Comparison of ENCODE assay signal across 8 cellular contexts in genomic region chr16:31072540-31073072, GRCh38. TPM values are rescaled to one million over a fixed set of nuclear protein-coding genes. Genes with fewer than 3 reads are reported as not detected.
DNase-seq lines count a peak whose midpoint lies in the region; ATAC-seq and TF ChIP-seq lines count a peak whose summit lies in the region.

No MANE protein-coding gene starts in this region.

- peak overlapping the region; percentile 81 to 86 for H3K4me3 ChIP-seq in CD4-positive, alpha-beta memory T cell (ENCODE audit: low read length in 2 of 2)
- peak overlapping the region; percentile 87 to 99 for H3K4me3 ChIP-seq in HCT116 (replicated peaks in 1 of 2; ENCODE audit: low read depth in 1 of 2, low read length in 2 of 2)
- H3K4me3 ChIP-seq in SJCRH30 = peak overlapping the region; percentile 94
- H3K4me3 ChIP-seq in ectodermal cell (ENCODE audit: insufficient read depth, low read depth, low read length) = peak overlapping the region; percentile 99
- peak overlapping the region; percentile 67 to 73 for H3K4me3 ChIP-seq in uterus

- H3K36me3 ChIP-seq in CD4-positive, alpha-beta memory T cell (ENCODE audit: insufficient read depth, low read length) = peaks cover 17% of the 10 kb centered on the region
- H3K36me3 ChIP-seq in HCT116 (ENCODE audit: control insufficient read depth in 1 of 2, insufficient read depth in 2 of 2, low read length in 2 of 2) (peaks cover 9 to 16% of the 10 kb centered on the region in 2 experiments; a peak in 2 of 4 replicates), SJCRH30 (peaks cover 12% of the 10 kb centered on the region), ectodermal cell (ENCODE audit: control insufficient read depth, insufficient read depth, low read length) (peaks cover 18% of the 10 kb centered on the region), uterus (no peaks in the 10 kb centered on the region)

- peak overlapping the region; percentile 97 for H3K4me2 ChIP-seq in HCT116 (ENCODE audit: low read length)

- H3K79me2 ChIP-seq in HCT116 (ENCODE audit: insufficient read depth, low read length) = peaks cover 79% of the 10 kb centered on the region

- CTCF ChIA-PET in CD4-positive, alpha-beta memory T cell (lab: Charles Lee; ENCODE audit: partially characterized antibody) = interaction anchor here (0.9 to 1.9 kb wide), 2 partner anchors 70 to 137 kb away, joined by 3 to 10 read pairs; no protein-coding TSS in a partner anchor
- CTCF ChIA-PET in HCT116 (lab: Charles Lee) = interaction anchor here (0.9 to 1.0 kb wide), 2 partner anchors 70 to 119 kb away, joined by 3 read pairs; no protein-coding TSS in a partner anchor

- H3K9me3 ChIP-seq in CD4-positive, alpha-beta memory T cell (ENCODE audit: control insufficient read depth in 1 of 2, low read length in 2 of 2) = no peaks in the 10 kb centered on the region
- H3K9me3 ChIP-seq in HCT116 (ENCODE audit: control insufficient read depth in 1 of 2, insufficient read depth in 1 of 2, low read depth in 1 of 2, low read length in 2 of 2) (no peaks in the 10 kb centered on the region), SJCRH30 (replicated peaks) (no peaks in the 10 kb centered on the region), ectodermal cell (ENCODE audit: control insufficient read depth, low read length) (no peaks in the 10 kb centered on the region), uterus (no peaks in the 10 kb centered on the region)

- BruUV-seq in HCT116 (replicated peaks; lab: Mats Ljungman, UMichigan) = no TSS peak

- H3K4me3 Mint-ChIP-seq in CD4-positive, alpha-beta memory T cell = peak overlapping the region; percentile 92 to 99 (median 97)

- H3K4me1 ChIP-seq in CD4-positive, alpha-beta memory T cell (ENCODE audit: insufficient read depth, low read length) = peaks cover 27% of the 10 kb centered on the region
- H3K4me1 ChIP-seq in HCT116 (ENCODE audit: control insufficient read depth in 1 of 2, insufficient read depth in 2 of 2, low read length in 2 of 2) (peaks cover 8 to 18% of the 10 kb centered on the region in 2 experiments; a peak in 3 of 4 replicates), SJCRH30 (peaks cover 7% of the 10 kb centered on the region), ectodermal cell (ENCODE audit: control insufficient read depth, insufficient read depth, low read length) (peaks cover 14% of the 10 kb centered on the region), uterus (peaks cover 0 to 10% of the 10 kb centered on the region in 2 donors)

- H3K9me3 Mint-ChIP-seq in CD4-positive, alpha-beta memory T cell = peaks cover 0 to 2% (median 0%) of the 10 kb centered on the region in 8 donors

- no peaks in the 10 kb centered on the region for H3K27me3 ChIP-seq in CD4-positive, alpha-beta memory T cell (ENCODE audit: insufficient read depth, low read length)
- H3K27me3 ChIP-seq in HCT116 (ENCODE audit: insufficient read depth, low read length) (no peaks in the 10 kb centered on the region), SJCRH30 (no peaks in the 10 kb centered on the region), ectodermal cell (ENCODE audit: control insufficient read depth, insufficient read depth, low read length, poor library complexity, severe bottlenecking) (no peaks in the 10 kb centered on the region), uterus (no peaks in the 10 kb centered on the region)

- POLR2A ChIA-PET in CD4-positive, alpha-beta memory T cell (lab: Charles Lee; ENCODE audit: partially characterized antibody) = interaction anchor here (1.0 to 4.2 kb wide), 16 partner anchors 8 to 796 kb away, joined by 3 to 74 read pairs (median 14); partner anchors contain the start of genes ARMC5, FUS, HSD3B7 and KAT8
- POLR2A ChIA-PET in HCT116 (lab: Charles Lee) = interaction anchor here (1.5 kb wide), 1 partner anchor 41 kb away, joined by 4 read pairs; no protein-coding TSS in a partner anchor

- no peak for TF ChIP-seq CTCF in HCT116 (IDR thresholded peaks at IDR 0.05 in 2 of 3, conservative IDR thresholded peaks at IDR 0.05 in 1 of 3; ENCODE audit: borderline replicate concordance in 1 of 3, insufficient read depth in 1 of 3, low read depth in 2 of 3, low read length in 2 of 3)
- no peak for TF ChIP-seq CTCF in uterus (IDR thresholded peaks at IDR 0.05)

- H2AFZ ChIP-seq in HCT116 (ENCODE audit: low read depth, low read length, poor library complexity, severe bottlenecking) = no peak overlapping the region

- RAD21 ChIA-PET in HCT116 (lab: Charles Lee; ENCODE audit: low non-redundant PET in 1 of 2, low total read pairs in 2 of 2, uncharacterized antibody in 2 of 2, unreplicated experiment in 2 of 2) = interaction anchor here in 1 of 2 experiments (0.8 kb wide), 1 partner anchor 90 kb away, joined by 3 read pairs; no protein-coding TSS in a partner anchor

- TF ChIP-seq POLR2A in HCT116 (IDR thresholded peaks at IDR 0.05; ENCODE audit: borderline replicate concordance, extremely low read depth, insufficient read depth, insufficient read length) (no peak), uterus (IDR thresholded peaks at IDR 0.05) (no peak)

- H3K27ac ChIP-seq in CD4-positive, alpha-beta memory T cell (ENCODE audit: low read depth, low read length) = peak overlapping the region; percentile 87
- peak overlapping the region; percentile 100 for H3K27ac ChIP-seq in HCT116 (ENCODE audit: low read depth, low read length)
- peak overlapping the region; percentile 98 for H3K27ac ChIP-seq in SJCRH30
- H3K27ac ChIP-seq in ectodermal cell (ENCODE audit: insufficient read depth, low read depth, low read length, poor library complexity, severe bottlenecking) = peak overlapping the region; percentile 94
- H3K27ac ChIP-seq in uterus = peak overlapping the region; percentile 92 to 93

- WGBS in ectodermal cell, 2 experiments = 1% methylated on average over 20 of the region's 20 CpGs

- H3K4me1 Mint-ChIP-seq in CD4-positive, alpha-beta memory T cell = peaks cover 24 to 55% (median 37%) of the 10 kb centered on the region in 4 donors

- H3K36me3 Mint-ChIP-seq in CD4-positive, alpha-beta memory T cell = peaks cover under 1 to 38% of the 10 kb centered on the region in 2 donors

- H3K27ac Mint-ChIP-seq in CD4-positive, alpha-beta memory T cell = peak overlapping the region; percentile 93 to 98 (median 95)

- H4K20me1 ChIP-seq in HCT116 (ENCODE audit: insufficient read depth) = no peaks in the 10 kb centered on the region

- peak overlapping the region; percentile 95 for H3K9ac ChIP-seq in HCT116 (ENCODE audit: low read length)

- DNase-seq in CD4-positive, alpha-beta memory T cell = peak in 3 of 5 donors; percentile 22 to 47 (median 22)
- DNase-seq in HCT116 (ENCODE audit: low read depth, low spot score) (no peak), SJCRH30 (peak; percentile 40 to 70), myocyte (ENCODE audit: low read depth) (peak; percentile 66), uterus (no peak), NCI-H1694 (lab: John Stamatoyannopoulos, UW) (no peak)

- peaks cover 0 to 2% of the 10 kb centered on the region in 2 donors for H3K27me3 Mint-ChIP-seq in CD4-positive, alpha-beta memory T cell

- H3K9me2 ChIP-seq in HCT116 (ENCODE audit: insufficient read depth) = no peaks in the 10 kb centered on the region

- ATAC-seq in HCT116 (no peak), HG03095 (IDR thresholded peaks at IDR 0.05; ENCODE audit: unreplicated experiment) (no peak)

- no peak for TF ChIP-seq RAD21 in HCT116 (IDR thresholded peaks at IDR 0.05; ENCODE audit: low read depth)

- intact Hi-C loops in CD4-positive, alpha-beta memory T cell (cut with micrococcal nuclease) = no loop called here
- intact Hi-C loops in HCT116 (cut with micrococcal nuclease) (loop anchor here (1.0 to 10.0 kb wide), 5 partner anchors 22 to 382 kb away; partner anchors contain the start of genes ARMC5, PRSS8, STX4 and VKORC1), uterus (cut with DNase I; ENCODE audit: low total_unique reads) (no loop called here)

RNA-seq across cellular contexts. Expression of gene ZNF668, which starts 1.4 kb away (rescaled TPM):
- 10 to 100 TPM; 11.7 to 13.6 TPM for total RNA-seq in CD4-positive, alpha-beta memory T cell
- 1 to 10 TPM; 3.0 to 6.8 TPM for polyA plus RNA-seq in CD4-positive, alpha-beta memory T cell
- total RNA-seq in HCT116 (2021; ENCODE audit: unreplicated experiment) (16.8 TPM), myocyte (45.4 and 65.3 TPM in 2 replicates), uterus (10 to 100 TPM in 1 of 4 donors, 1 to 10 TPM in 3; 4.4 to 20.6 (median 6.4) TPM)
- 9.2 and 11.5 TPM in 2 replicates for polyA plus RNA-seq in HCT116 (2012)
- 21.5 and 21.8 TPM in 2 replicates for total RNA-seq in SJCRH30 (2014; rRNA removed; shearing (Covaris generic))
- 13.7 TPM for polyA plus RNA-seq in ectodermal cell (2013, experiment 1 of 4)
- polyA plus RNA-seq in ectodermal cell (2013, experiment 2 of 4) = 14.2 TPM
- 11.2 TPM for polyA plus RNA-seq in ectodermal cell (2013, experiment 3 of 4)
- 10.7 TPM for polyA plus RNA-seq in ectodermal cell (2013, experiment 4 of 4)
- polyA plus RNA-seq in myocyte (2012) = 56.4 TPM

RNA-seq across cellular contexts. Expression of gene ZNF646, which starts 1.6 kb away (rescaled TPM):
- total RNA-seq in CD4-positive, alpha-beta memory T cell = 10 to 100 TPM; 46.9 to 47.0 TPM
- 1 to 10 TPM in 1 of 2 donors, under 1 TPM in 1; 0.77 to 8.9 TPM for polyA plus RNA-seq in CD4-positive, alpha-beta memory T cell
- total RNA-seq in HCT116 (2021; ENCODE audit: unreplicated experiment) (17.7 TPM), myocyte (17.6 and 29.6 TPM in 2 replicates), uterus (10 to 100 TPM in 3 of 4 donors, 1 to 10 TPM in 1; 3.3 to 17.3 (median 15.1) TPM)
- polyA plus RNA-seq in HCT116 (2012) = 10.3 and 11.0 TPM in 2 replicates
- total RNA-seq in SJCRH30 (2014; rRNA removed; shearing (Covaris generic)) = 20.3 and 26.4 TPM in 2 replicates
- 21.8 TPM for polyA plus RNA-seq in ectodermal cell (2013, experiment 1 of 4)
- 21.6 TPM for polyA plus RNA-seq in ectodermal cell (2013, experiment 2 of 4)
- polyA plus RNA-seq in ectodermal cell (2013, experiment 3 of 4) = 16.0 TPM
- polyA plus RNA-seq in ectodermal cell (2013, experiment 4 of 4) = 18.8 TPM
- polyA plus RNA-seq in myocyte (2012) = 13.2 TPM

RNA-seq across cellular contexts. Expression of gene PRSS53, which starts 16.1 kb away (rescaled TPM):
- total RNA-seq in CD4-positive, alpha-beta memory T cell = 10 to 100 TPM; 13.3 to 13.5 TPM
- under 1 TPM; 0.43 to 0.69 TPM for polyA plus RNA-seq in CD4-positive, alpha-beta memory T cell
- total RNA-seq in HCT116 (2021; ENCODE audit: unreplicated experiment) (11.6 TPM), myocyte (3.9 and 4.1 TPM in 2 replicates), uterus (1 to 10 TPM in 2 of 4 donors, under 1 TPM in 1, not detected in 1; under 0.01 to 5.5 (median 2.4) TPM)
- 5.4 and 5.7 TPM in 2 replicates for polyA plus RNA-seq in HCT116 (2012)
- total RNA-seq in SJCRH30 (2014; rRNA removed; shearing (Covaris generic)) = 2.8 and 4.3 TPM in 2 replicates
- polyA plus RNA-seq in ectodermal cell (2013, experiment 1 of 4) = 4.7 TPM
- 5.0 TPM for polyA plus RNA-seq in ectodermal cell (2013, experiment 2 of 4)
- 2.6 TPM for polyA plus RNA-seq in ectodermal cell (2013, experiment 3 of 4)
- 3.8 TPM for polyA plus RNA-seq in ectodermal cell (2013, experiment 4 of 4)
- 1.7 TPM for polyA plus RNA-seq in myocyte (2012)

RNA-seq across cellular contexts. Expression of gene VKORC1, which starts 22.0 kb away (rescaled TPM):
- total RNA-seq in CD4-positive, alpha-beta memory T cell = 10 to 100 TPM; 48.9 to 51.3 TPM
- 100 to 1,000 TPM in 1 of 2 donors, 10 to 100 TPM in 1; 93.7 to 114 TPM for polyA plus RNA-seq in CD4-positive, alpha-beta memory T cell
- total RNA-seq in HCT116 (2021; ENCODE audit: unreplicated experiment) = 83.8 TPM
- polyA plus RNA-seq in HCT116 (2012) = 195 and 218 TPM in 2 replicates
- 145 and 149 TPM in 2 replicates for total RNA-seq in SJCRH30 (2014; rRNA removed; shearing (Covaris generic))
- polyA plus RNA-seq in ectodermal cell (2013, experiment 1 of 4) = 110 TPM
- 106 TPM for polyA plus RNA-seq in ectodermal cell (2013, experiment 2 of 4)
- 87.8 TPM for polyA plus RNA-seq in ectodermal cell (2013, experiment 3 of 4)
- polyA plus RNA-seq in ectodermal cell (2013, experiment 4 of 4) = 96.5 TPM
- 143 and 171 TPM in 2 replicates for total RNA-seq in myocyte
- polyA plus RNA-seq in myocyte (2012) = 313 TPM
- 10 to 100 TPM; 68.7 to 81.8 (median 73.5) TPM for total RNA-seq in uterus

RNA-seq across cellular contexts. Expression of gene BCKDK, which starts 35.6 kb away (rescaled TPM):
- total RNA-seq in CD4-positive, alpha-beta memory T cell = 10 to 100 TPM; 17.0 to 21.1 TPM
- polyA plus RNA-seq in CD4-positive, alpha-beta memory T cell = 10 to 100 TPM; 22.3 to 24.3 TPM
- total RNA-seq in HCT116 (2021; ENCODE audit: unreplicated experiment) (60.7 TPM), myocyte (158 and 239 TPM in 2 replicates), uterus (10 to 100 TPM; 15.3 to 32.1 (median 21.9) TPM)
- 85.2 and 87.3 TPM in 2 replicates for polyA plus RNA-seq in HCT116 (2012)
- 31.2 and 31.8 TPM in 2 replicates for total RNA-seq in SJCRH30 (2014; rRNA removed; shearing (Covaris generic))
- polyA plus RNA-seq in ectodermal cell (2013, experiment 1 of 4) = 48.5 TPM
- polyA plus RNA-seq in ectodermal cell (2013, experiment 2 of 4) = 48.8 TPM
- polyA plus RNA-seq in ectodermal cell (2013, experiment 3 of 4) = 41.1 TPM
- 43.2 TPM for polyA plus RNA-seq in ectodermal cell (2013, experiment 4 of 4)
- polyA plus RNA-seq in myocyte (2012) = 96.3 TPM

Comparison
In these comparisons a context has a peak if more than half of its experiments do, and no peak if none do; other contexts are left out.
1. DNase-seq: peak in CD4-positive, alpha-beta memory T cell (3 of 5), SJCRH30 (2 of 2) and myocyte (single experiment); none in HCT116 (single experiment), uterus (0 of 2) and NCI-H1694 (single experiment).
2. Peak in every context shown above with its lines, with median percentiles within 50 percentile points of each other: H3K27ac ChIP-seq and H3K4me3 ChIP-seq.